2 cellular contexts compared by ENCODE assay signal in genomic region chr10:101892782-101893391, GRCh38.
TF ChIP-seq lines count a peak whose summit lies in the region.

No MANE protein-coding gene starts in this region.

TF ChIP-seq in SK-N-SH treated with all-trans-retinoic acid at 6 μM for 48 hours, 23 proteins besides CTCF, POLR2A, EP300 and RAD21 (continued from another document):
- TF ChIP-seq, protein P1, sequence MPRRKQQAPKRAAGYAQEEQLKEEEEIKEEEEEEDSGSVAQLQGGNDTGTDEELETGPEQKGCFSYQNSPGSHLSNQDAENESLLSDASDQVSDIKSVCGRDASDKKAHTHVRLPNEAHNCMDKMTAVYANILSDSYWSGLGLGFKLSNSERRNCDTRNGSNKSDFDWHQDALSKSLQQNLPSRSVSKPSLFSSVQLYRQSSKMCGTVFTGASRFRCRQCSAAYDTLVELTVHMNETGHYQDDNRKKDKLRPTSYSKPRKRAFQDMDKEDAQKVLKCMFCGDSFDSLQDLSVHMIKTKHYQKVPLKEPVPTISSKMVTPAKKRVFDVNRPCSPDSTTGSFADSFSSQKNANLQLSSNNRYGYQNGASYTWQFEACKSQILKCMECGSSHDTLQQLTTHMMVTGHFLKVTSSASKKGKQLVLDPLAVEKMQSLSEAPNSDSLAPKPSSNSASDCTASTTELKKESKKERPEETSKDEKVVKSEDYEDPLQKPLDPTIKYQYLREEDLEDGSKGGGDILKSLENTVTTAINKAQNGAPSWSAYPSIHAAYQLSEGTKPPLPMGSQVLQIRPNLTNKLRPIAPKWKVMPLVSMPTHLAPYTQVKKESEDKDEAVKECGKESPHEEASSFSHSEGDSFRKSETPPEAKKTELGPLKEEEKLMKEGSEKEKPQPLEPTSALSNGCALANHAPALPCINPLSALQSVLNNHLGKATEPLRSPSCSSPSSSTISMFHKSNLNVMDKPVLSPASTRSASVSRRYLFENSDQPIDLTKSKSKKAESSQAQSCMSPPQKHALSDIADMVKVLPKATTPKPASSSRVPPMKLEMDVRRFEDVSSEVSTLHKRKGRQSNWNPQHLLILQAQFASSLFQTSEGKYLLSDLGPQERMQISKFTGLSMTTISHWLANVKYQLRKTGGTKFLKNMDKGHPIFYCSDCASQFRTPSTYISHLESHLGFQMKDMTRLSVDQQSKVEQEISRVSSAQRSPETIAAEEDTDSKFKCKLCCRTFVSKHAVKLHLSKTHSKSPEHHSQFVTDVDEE (CRISPR knock-in tag; IDR thresholded peaks at IDR 0.05) = no peak
- no peak for TF ChIP-seq ESRRG (CRISPR knock-in tag; IDR thresholded peaks at IDR 0.05)
- TF ChIP-seq ZNF70 (CRISPR knock-in tag; IDR thresholded peaks at IDR 0.05) = no peak
- TF ChIP-seq, protein P2, sequence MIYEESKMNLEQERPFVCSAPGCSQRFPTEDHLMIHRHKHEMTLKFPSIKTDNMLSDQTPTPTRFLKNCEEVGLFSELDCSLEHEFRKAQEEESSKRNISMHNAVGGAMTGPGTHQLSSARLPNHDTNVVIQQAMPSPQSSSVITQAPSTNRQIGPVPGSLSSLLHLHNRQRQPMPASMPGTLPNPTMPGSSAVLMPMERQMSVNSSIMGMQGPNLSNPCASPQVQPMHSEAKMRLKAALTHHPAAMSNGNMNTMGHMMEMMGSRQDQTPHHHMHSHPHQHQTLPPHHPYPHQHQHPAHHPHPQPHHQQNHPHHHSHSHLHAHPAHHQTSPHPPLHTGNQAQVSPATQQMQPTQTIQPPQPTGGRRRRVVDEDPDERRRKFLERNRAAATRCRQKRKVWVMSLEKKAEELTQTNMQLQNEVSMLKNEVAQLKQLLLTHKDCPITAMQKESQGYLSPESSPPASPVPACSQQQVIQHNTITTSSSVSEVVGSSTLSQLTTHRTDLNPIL (CRISPR knock-in tag; IDR thresholded peaks at IDR 0.05; ENCODE audit: low read depth) = no peak
- TF ChIP-seq POU6F1 (CRISPR knock-in tag; IDR thresholded peaks at IDR 0.05; ENCODE audit: borderline replicate concordance, low read depth) = no peak
- no peak for TF ChIP-seq GLIS3 (CRISPR knock-in tag; IDR thresholded peaks at IDR 0.05)
- TF ChIP-seq PATZ1 (CRISPR knock-in tag; IDR thresholded peaks at IDR 0.05; ENCODE audit: borderline replicate concordance) = no peak

TF ChIP-seq in HepG2, 621 proteins besides CTCF, POLR2A, EP300 and RAD21 (continued from another document):
- TF ChIP-seq ZXDC (CRISPR knock-in tag; IDR thresholded peaks at IDR 0.05) (no peak), TEAD2 (CRISPR knock-in tag; IDR thresholded peaks at IDR 0.05) (no peak), ZNF569 (CRISPR knock-in tag; IDR thresholded peaks at IDR 0.05; ENCODE audit: borderline replicate concordance) (no peak), SIX1 (CRISPR knock-in tag; IDR thresholded peaks at IDR 0.05; ENCODE audit: borderline replicate concordance) (no peak), BCLAF1 (IDR thresholded peaks at IDR 0.05) (no peak), HCFC1 (IDR thresholded peaks at IDR 0.05; ENCODE audit: low read depth, low read length) (no peak), CREBL2 (CRISPR knock-in tag; IDR thresholded peaks at IDR 0.05; ENCODE audit: borderline replicate concordance) (no peak), ZNF564 (CRISPR knock-in tag; IDR thresholded peaks at IDR 0.05) (no peak), ZNF101 (CRISPR knock-in tag; IDR thresholded peaks at IDR 0.05; ENCODE audit: borderline replicate concordance, low read depth) (no peak)
- TF ChIP-seq, protein P3, sequence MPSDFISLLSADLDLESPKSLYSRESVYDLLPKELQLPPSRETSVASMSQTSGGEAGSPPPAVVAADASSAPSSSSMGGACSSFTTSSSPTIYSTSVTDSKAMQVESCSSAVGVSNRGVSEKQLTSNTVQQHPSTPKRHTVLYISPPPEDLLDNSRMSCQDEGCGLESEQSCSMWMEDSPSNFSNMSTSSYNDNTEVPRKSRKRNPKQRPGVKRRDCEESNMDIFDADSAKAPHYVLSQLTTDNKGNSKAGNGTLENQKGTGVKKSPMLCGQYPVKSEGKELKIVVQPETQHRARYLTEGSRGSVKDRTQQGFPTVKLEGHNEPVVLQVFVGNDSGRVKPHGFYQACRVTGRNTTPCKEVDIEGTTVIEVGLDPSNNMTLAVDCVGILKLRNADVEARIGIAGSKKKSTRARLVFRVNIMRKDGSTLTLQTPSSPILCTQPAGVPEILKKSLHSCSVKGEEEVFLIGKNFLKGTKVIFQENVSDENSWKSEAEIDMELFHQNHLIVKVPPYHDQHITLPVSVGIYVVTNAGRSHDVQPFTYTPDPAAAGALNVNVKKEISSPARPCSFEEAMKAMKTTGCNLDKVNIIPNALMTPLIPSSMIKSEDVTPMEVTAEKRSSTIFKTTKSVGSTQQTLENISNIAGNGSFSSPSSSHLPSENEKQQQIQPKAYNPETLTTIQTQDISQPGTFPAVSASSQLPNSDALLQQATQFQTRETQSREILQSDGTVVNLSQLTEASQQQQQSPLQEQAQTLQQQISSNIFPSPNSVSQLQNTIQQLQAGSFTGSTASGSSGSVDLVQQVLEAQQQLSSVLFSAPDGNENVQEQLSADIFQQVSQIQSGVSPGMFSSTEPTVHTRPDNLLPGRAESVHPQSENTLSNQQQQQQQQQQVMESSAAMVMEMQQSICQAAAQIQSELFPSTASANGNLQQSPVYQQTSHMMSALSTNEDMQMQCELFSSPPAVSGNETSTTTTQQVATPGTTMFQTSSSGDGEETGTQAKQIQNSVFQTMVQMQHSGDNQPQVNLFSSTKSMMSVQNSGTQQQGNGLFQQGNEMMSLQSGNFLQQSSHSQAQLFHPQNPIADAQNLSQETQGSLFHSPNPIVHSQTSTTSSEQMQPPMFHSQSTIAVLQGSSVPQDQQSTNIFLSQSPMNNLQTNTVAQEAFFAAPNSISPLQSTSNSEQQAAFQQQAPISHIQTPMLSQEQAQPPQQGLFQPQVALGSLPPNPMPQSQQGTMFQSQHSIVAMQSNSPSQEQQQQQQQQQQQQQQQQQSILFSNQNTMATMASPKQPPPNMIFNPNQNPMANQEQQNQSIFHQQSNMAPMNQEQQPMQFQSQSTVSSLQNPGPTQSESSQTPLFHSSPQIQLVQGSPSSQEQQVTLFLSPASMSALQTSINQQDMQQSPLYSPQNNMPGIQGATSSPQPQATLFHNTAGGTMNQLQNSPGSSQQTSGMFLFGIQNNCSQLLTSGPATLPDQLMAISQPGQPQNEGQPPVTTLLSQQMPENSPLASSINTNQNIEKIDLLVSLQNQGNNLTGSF (CRISPR knock-in tag; IDR thresholded peaks at IDR 0.05) = no peak
TF ChIP-seq in HepG2: peak in this region for 0.
